ENCODE assay signal across 8 cellular contexts in genomic region chr11:46381046-46381835, GRCh38. TPM values are rescaled to one million over a fixed set of nuclear protein-coding genes. Genes with fewer than 3 reads are reported as not detected.
DNase-seq lines count a peak whose midpoint lies in the region; ATAC-seq and TF ChIP-seq lines count a peak whose summit lies in the region.

A gene with protein sequence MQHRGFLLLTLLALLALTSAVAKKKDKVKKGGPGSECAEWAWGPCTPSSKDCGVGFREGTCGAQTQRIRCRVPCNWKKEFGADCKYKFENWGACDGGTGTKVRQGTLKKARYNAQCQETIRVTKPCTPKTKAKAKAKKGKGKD (plus strand): TSS chr11:46381669. CDS start chr11:46382058, 389 bp downstream.

- H3K4me3 ChIP-seq in choroid plexus epithelial cell (ENCODE audit: low read depth, low read length) (peak within 1 kb of the TSS; percentile 65), lower lobe of right lung (peak within 1 kb of the TSS; percentile 85), thyroid gland (replicated peaks in 1 of 3) (peak within 1 kb of the TSS; percentile 36 to 75 (median 51))

- TF ChIP-seq CTCF in choroid plexus epithelial cell (conservative IDR thresholded peaks at IDR 0.05; ENCODE audit: low read depth, low read length) (no peak), lower lobe of right lung (IDR thresholded peaks at IDR 0.05) (no peak), thyroid gland (IDR thresholded peaks at IDR 0.05) (no peak)

- WGBS in thyroid gland, 2 donors = 0 to 4% methylated on average over 11 to 14 of the region's 97 CpGs

- DNase-seq in NCI-H82 (lab: John Stamatoyannopoulos, UW) (peak; percentile 57), NCI-H82 treated with DMSO at 0.1 percent for 48 hours (lab: John Stamatoyannopoulos, UW; ENCODE audit: unreplicated experiment) (no peak), NCI-H345 treated with DMSO at 0.1 percent for 48 hours (lab: John Stamatoyannopoulos, UW; ENCODE audit: unreplicated experiment) (peak; percentile 26), choroid plexus epithelial cell (ENCODE audit: low read depth) (no peak), lower lobe of right lung (peak; percentile 59), thyroid gland (no peak), HPDE6-E6E7 (ENCODE audit: extremely low spot score) (no peak), A172 (ENCODE audit: low spot score) (no peak)

- intact Hi-C loops in lower lobe of right lung (cut with DNase I) (no loop called here), thyroid gland (cut with DNase I) (no loop called here)

- peak within 1 kb of the TSS; percentile 76 for H3K27ac ChIP-seq in lower lobe of right lung
- peak within 1 kb of the TSS in 2 of 3 donors; percentile 12 to 70 for H3K27ac ChIP-seq in thyroid gland

- H3K36me3 ChIP-seq in lower lobe of right lung (peaks cover 11% of the 10 kb centered on the region), thyroid gland (peaks cover 0 to 5% of the 10 kb centered on the region in 2 donors)

- TF ChIP-seq POLR2A in thyroid gland (IDR thresholded peaks at IDR 0.05) = no peak

- no peaks in the 10 kb centered on the region for H3K9me3 ChIP-seq in lower lobe of right lung
- H3K9me3 ChIP-seq in thyroid gland = no peaks in the 10 kb centered on the region

- peak; percentile 12 to 36 for ATAC-seq in lower lobe of right lung

- H3K27me3 ChIP-seq in lower lobe of right lung (ENCODE audit: low read depth) = peaks cover 4% of the 10 kb centered on the region
- H3K27me3 ChIP-seq in thyroid gland = no peaks in the 10 kb centered on the region

- H3K4me1 ChIP-seq in lower lobe of right lung (peaks cover 10% of the 10 kb centered on the region), thyroid gland (peaks cover 8 to 16% of the 10 kb centered on the region in 2 donors)

RNA-seq across cellular contexts. Expression of the gene that starts here (rescaled TPM):
- total RNA-seq in lower lobe of right lung = 26.1 TPM
- 10 to 100 TPM in 3 of 4 donors, 1 to 10 TPM in 1; 3.3 to 24.3 (median 16.7) TPM for total RNA-seq in thyroid gland
- 8.9 and 13.3 TPM in 2 replicates for total RNA-seq in A172 (2014; rRNA removed; shearing (Covaris generic))

Comparison
In these comparisons a context has a peak if more than half of its experiments do, and no peak if none do; other contexts are left out.
1. DNase-seq: peak in NCI-H82 (single experiment), NCI-H345 treated with DMSO at 0.1 percent for 48 hours (single experiment) and lower lobe of right lung (single experiment); none in NCI-H82 treated with DMSO at 0.1 percent for 48 hours (single experiment), choroid plexus epithelial cell (single experiment), thyroid gland (0 of 2), HPDE6-E6E7 (single experiment) and A172 (single experiment).
2. Peak in every context shown above with its lines, with median percentiles within 50 percentile points of each other: H3K4me3 ChIP-seq.